ENCODE assay signal across 19 cellular contexts in the genomic region with DNA sequence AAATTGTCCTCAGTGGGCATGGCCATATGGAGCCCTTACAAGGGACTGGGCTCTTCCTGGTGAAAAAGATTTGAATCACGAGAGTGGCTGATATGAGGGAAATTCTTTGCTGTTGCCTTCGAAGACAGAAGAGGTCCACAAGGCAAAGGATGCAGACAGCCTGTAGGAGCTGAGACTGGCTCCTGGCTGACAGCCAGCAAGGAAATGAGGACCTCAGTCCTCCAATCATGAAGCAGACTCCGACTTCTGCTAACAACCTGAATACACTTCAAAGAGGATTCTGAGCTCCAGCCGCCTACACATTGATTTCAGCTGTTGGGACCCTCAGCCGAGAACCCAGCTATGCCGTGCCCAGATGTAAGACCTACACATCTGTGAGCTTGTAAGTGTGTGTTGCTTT.
DNase-seq lines count a peak whose midpoint lies in the region.
"Had no signal": no experiment of that assay in that cellular context is flagged by ENCODE, and none has a peak within 500 bp of the region (broad histone marks: within the 10 kb centered on the region; RNA-seq: fewer than 3 reads in every experiment).

No MANE protein-coding gene starts in this region.

- H3K27ac ChIP-seq in cingulate gyrus (ENCODE audit: low read depth, low read length), result peak overlapping the region; percentile 70
- H3K27ac ChIP-seq: body of pancreas, GM23248, parathyroid adenoma, stomach had no signal

- DNase-seq in COR-L47 (lab: John Stamatoyannopoulos, UW) (peak; percentile 85), NCI-H1092 treated with DMSO at 0.1 percent for 48 hours (lab: John Stamatoyannopoulos, UW) (peak; percentile 59), NCI-H2227 (lab: John Stamatoyannopoulos, UW; ENCODE audit: unreplicated experiment) (peak; percentile 27), NCI-H1694 (lab: John Stamatoyannopoulos, UW) (no peak), pons (ENCODE audit: low spot score) (no peak), AG08395 (ENCODE audit: low spot score) (no peak)
- DNase-seq: activated CD8-positive, alpha-beta T cell treated with anti-CD3 and anti-CD28 coated beads, Interleukin-2, amount 10 ng/mL, durations not matched to agents 7 days and 5 days; activated T-cell treated with anti-CD3 and anti-CD28 coated beads, Interleukin-2, amount 50 U/mL, for 48 hours; body of pancreas; Caco-2; cortex of kidney; foreskin fibroblast; GM23248; hypothalamus; naive B cell; stimulated activated CD4-positive, alpha-beta T cell treated with anti-CD3 and anti-CD28 coated beads, Interleukin-1b, Interleukin-23, amount 100 ng/mL, for 48 hours; stomach had no signal

Comparison
In these comparisons a context has a peak if more than half of its experiments do, and no peak if none do; other contexts are left out.
1. DNase-seq: peak in COR-L47 (single experiment), NCI-H1092 treated with DMSO at 0.1 percent for 48 hours (single experiment) and NCI-H2227 (single experiment); none in NCI-H1694 (single experiment), pons (single experiment) and AG08395 (single experiment).